In genomic region chr5:177430972-177431316, GRCh38 we compare ENCODE assay signal across 12 cellular contexts. TPM values are rescaled to one million over a fixed set of nuclear protein-coding genes. Genes with fewer than 3 reads are reported as not detected.
DNase-seq lines count a peak whose midpoint lies in the region; FAIRE-seq and TF ChIP-seq lines count a peak whose summit lies in the region.
"Had no signal": no experiment of that assay in that cellular context is flagged by ENCODE, and none has a peak within 500 bp of the region (broad histone marks: within the 10 kb centered on the region; RNA-seq: fewer than 3 reads in every experiment).

No MANE protein-coding gene starts in this region.

- H3K79me2 ChIP-seq in DOHH2 (ENCODE audit: control insufficient read depth, low read length), result peaks cover 53% of the 10 kb centered on the region

- 84 to 89% methylated on average over 3 to 7 of the region's 7 CpGs for WGBS in endodermal cell (ENCODE audit: insufficient coverage in 1 of 2, insufficient read length in 1 of 2), 2 experiments

- H3K9me3 ChIP-seq in DOHH2 (ENCODE audit: control insufficient read depth, insufficient read depth, low read length) (no peaks in the 10 kb centered on the region), A673 (ENCODE audit: low read depth, low read length, poor library complexity, severe bottlenecking) (no peaks in the 10 kb centered on the region), endodermal cell (ENCODE audit: control insufficient read depth, low read length) (no peaks in the 10 kb centered on the region)

- peaks cover 21 to 38% (median 34%) of the 10 kb centered on the region in 3 donors for H3K4me1 Mint-ChIP-seq in IgD-negative memory B cell
- peaks cover 61% of the 10 kb centered on the region for H3K4me1 Mint-ChIP-seq in activated T-helper 1 cell treated with anti-CD3 and anti-CD28 coated beads, Interleukin-12 subunit alpha, Interleukin-12 subunit beta, Interleukin-2, Interleukin-4 antibody, amounts not matched to agents 30 ng/mL and 10 ng/mL and 1 ng/mL, durations not matched to agents 14 hours and 24 hours and 36 hours (ENCODE audit: low read depth)
- H3K4me1 Mint-ChIP-seq in nephron progenitor cell, result peaks cover 37% of the 10 kb centered on the region
- H3K4me1 Mint-ChIP-seq in endodermal cell, result peaks cover 6% of the 10 kb centered on the region

- no peak for FAIRE-seq in frontal cortex (lab: Jason Lieb, UNC)

- peak overlapping the region; percentile 77 for H3K4me3 ChIP-seq in DOHH2 (ENCODE audit: low read length)
- no peak overlapping the region for H3K4me3 ChIP-seq in A673 (ENCODE audit: low read depth, low read length, poor library complexity, severe bottlenecking)
- H3K4me3 ChIP-seq in endodermal cell (ENCODE audit: low read length), result no peak overlapping the region
- H3K4me3 ChIP-seq: hepatocyte had no signal

- no TSS peak for BruUV-seq in A673 (replicated peaks; lab: Mats Ljungman, UMichigan)

- H3K9me3 Mint-ChIP-seq in IgD-negative memory B cell, result no peaks in the 10 kb centered on the region
- H3K9me3 Mint-ChIP-seq in activated T-helper 1 cell treated with anti-CD3 and anti-CD28 coated beads, Interleukin-12 subunit alpha, Interleukin-12 subunit beta, Interleukin-2, Interleukin-4 antibody, amounts not matched to agents 30 ng/mL and 10 ng/mL and 1 ng/mL, durations not matched to agents 14 hours and 24 hours and 36 hours, result no peaks in the 10 kb centered on the region
- H3K9me3 Mint-ChIP-seq in nephron progenitor cell, result no peaks in the 10 kb centered on the region
- H3K9me3 Mint-ChIP-seq in endodermal cell, result no peaks in the 10 kb centered on the region

- DNase-seq in activated T-helper 1 cell treated with anti-CD3 and anti-CD28 coated beads, Interleukin-12 subunit alpha, Interleukin-12 subunit beta, Interleukin-2, Interleukin-4 antibody, amounts not matched to agents 30 ng/mL and 10 ng/mL and 1 ng/mL, durations not matched to agents 14 hours and 24 hours and 36 hours (ENCODE audit: low spot score), result no peak
- DNase-seq in nephron progenitor cell (no peak), A673 (ENCODE audit: low spot score) (no peak), endodermal cell (no peak), frontal cortex (ENCODE audit: low spot score in 2 of 2) (no peak), inferior parietal cortex (ENCODE audit: extremely low spot score) (no peak)
- DNase-seq: mesendoderm, NCI-H2081, retina had no signal

- H3K36me3 ChIP-seq in DOHH2 (ENCODE audit: control insufficient read depth, low read length), result peaks cover 75% of the 10 kb centered on the region
- H3K36me3 ChIP-seq in A673 (ENCODE audit: insufficient read depth, low read length, poor library complexity, severe bottlenecking), result peaks cover 26% of the 10 kb centered on the region
- H3K36me3 ChIP-seq in endodermal cell (ENCODE audit: control insufficient read depth, insufficient read depth, low read length), result peaks cover 20% of the 10 kb centered on the region

- no peak overlapping the region for H3K9ac ChIP-seq in endodermal cell (ENCODE audit: extremely low read depth, low read length, poor library complexity, severe bottlenecking)

- TF ChIP-seq CTCF in DOHH2 (IDR thresholded peaks at IDR 0.05; ENCODE audit: low read depth, low read length, poor library complexity, severe bottlenecking) (no peak), nephron progenitor cell (IDR thresholded peaks at IDR 0.05) (no peak), A673 (conservative IDR thresholded peaks at IDR 0.05; ENCODE audit: low read depth, low read length) (no peak), endodermal cell (conservative IDR thresholded peaks at IDR 0.05) (no peak)

- no peaks in the 10 kb centered on the region for H3K27me3 Mint-ChIP-seq in IgD-negative memory B cell
- H3K27me3 Mint-ChIP-seq in activated T-helper 1 cell treated with anti-CD3 and anti-CD28 coated beads, Interleukin-12 subunit alpha, Interleukin-12 subunit beta, Interleukin-2, Interleukin-4 antibody, amounts not matched to agents 30 ng/mL and 10 ng/mL and 1 ng/mL, durations not matched to agents 14 hours and 24 hours and 36 hours (ENCODE audit: insufficient read depth), result no peaks in the 10 kb centered on the region
- H3K27me3 Mint-ChIP-seq in nephron progenitor cell (ENCODE audit: low read depth, poor library complexity), result no peaks in the 10 kb centered on the region
- H3K27me3 Mint-ChIP-seq in endodermal cell (ENCODE audit: insufficient read depth), result no peaks in the 10 kb centered on the region

- intact Hi-C loops in activated T-helper 1 cell treated with anti-CD3 and anti-CD28 coated beads, Interleukin-12 subunit alpha, Interleukin-12 subunit beta, Interleukin-2, Interleukin-4 antibody, amounts not matched to agents 30 ng/mL and 10 ng/mL and 1 ng/mL, durations not matched to agents 14 hours and 24 hours and 36 hours (cut with micrococcal nuclease), result no loop called here
- intact Hi-C loops in A673 (cut with micrococcal nuclease; ENCODE audit: unreplicated experiment), result no loop called here

- CTCF ChIA-PET in A673 (lab: Charles Lee), result no interaction called here

- peak overlapping the region; percentile 73 to 99 (median 92) for H3K4me3 Mint-ChIP-seq in IgD-negative memory B cell
- H3K4me3 Mint-ChIP-seq in activated T-helper 1 cell treated with anti-CD3 and anti-CD28 coated beads, Interleukin-12 subunit alpha, Interleukin-12 subunit beta, Interleukin-2, Interleukin-4 antibody, amounts not matched to agents 30 ng/mL and 10 ng/mL and 1 ng/mL, durations not matched to agents 14 hours and 24 hours and 36 hours, result peak overlapping the region; percentile 80
- H3K4me3 Mint-ChIP-seq in nephron progenitor cell, result no peak overlapping the region
- no peak overlapping the region for H3K4me3 Mint-ChIP-seq in endodermal cell

- peaks cover 55% of the 10 kb centered on the region for H3K4me1 ChIP-seq in DOHH2 (ENCODE audit: control insufficient read depth, low read length)
- H3K4me1 ChIP-seq in A673 (ENCODE audit: insufficient read depth, low read length, poor library complexity, severe bottlenecking), result peaks cover 9% of the 10 kb centered on the region
- H3K4me1 ChIP-seq in endodermal cell (ENCODE audit: control insufficient read depth, insufficient read depth, low read length), result no peaks in the 10 kb centered on the region

- H3K27ac Mint-ChIP-seq in IgD-negative memory B cell, result peak overlapping the region; percentile 94 to 98 (median 95)
- peak overlapping the region; percentile 91 for H3K27ac Mint-ChIP-seq in activated T-helper 1 cell treated with anti-CD3 and anti-CD28 coated beads, Interleukin-12 subunit alpha, Interleukin-12 subunit beta, Interleukin-2, Interleukin-4 antibody, amounts not matched to agents 30 ng/mL and 10 ng/mL and 1 ng/mL, durations not matched to agents 14 hours and 24 hours and 36 hours
- peak overlapping the region; percentile 30 for H3K27ac Mint-ChIP-seq in nephron progenitor cell
- H3K27ac Mint-ChIP-seq in endodermal cell, result no peak overlapping the region

- peak overlapping the region; percentile 90 for H3K4me2 ChIP-seq in DOHH2 (ENCODE audit: low read length)
- H3K4me2 ChIP-seq: hepatocyte had no signal

- POLR2A ChIA-PET in A673 (lab: Charles Lee; ENCODE audit: low non-redundant PET), result no interaction called here

- H3F3A ChIP-seq in DOHH2 (ENCODE audit: control insufficient read depth, insufficient read depth), result peaks cover 23% of the 10 kb centered on the region

- peaks cover 6% of the 10 kb centered on the region; the same call in 1 of the 2 replicates for H4K20me1 ChIP-seq in DOHH2 (ENCODE audit: control insufficient read depth, insufficient read depth, low read depth, low read length)

- no peaks in the 10 kb centered on the region for H3K9me2 ChIP-seq in DOHH2 (replicated peaks; ENCODE audit: control insufficient read depth, low read length)

- H3K27ac ChIP-seq in DOHH2 (ENCODE audit: low read depth, low read length) (peak overlapping the region; percentile 94), A673 (ENCODE audit: low read depth, low read length, poor library complexity, severe bottlenecking) (no peak overlapping the region), endodermal cell (ENCODE audit: low read depth, low read length) (no peak overlapping the region)
- H3K27ac ChIP-seq: hepatocyte had no signal

- H3K36me3 Mint-ChIP-seq in IgD-negative memory B cell (peaks cover 5% of the 10 kb centered on the region), nephron progenitor cell (ENCODE audit: low read depth) (peaks cover 4% of the 10 kb centered on the region), endodermal cell (ENCODE audit: low read depth) (peaks cover 23% of the 10 kb centered on the region)
- H3K36me3 Mint-ChIP-seq in activated T-helper 1 cell treated with anti-CD3 and anti-CD28 coated beads, Interleukin-12 subunit alpha, Interleukin-12 subunit beta, Interleukin-2, Interleukin-4 antibody, amounts not matched to agents 30 ng/mL and 10 ng/mL and 1 ng/mL, durations not matched to agents 14 hours and 24 hours and 36 hours (ENCODE audit: low read depth), result peaks cover 45% of the 10 kb centered on the region

- no peaks in the 10 kb centered on the region for H3K27me3 ChIP-seq in DOHH2 (ENCODE audit: control insufficient read depth, low read length)
- no peaks in the 10 kb centered on the region for H3K27me3 ChIP-seq in A673 (replicated peaks; ENCODE audit: insufficient read depth, low read depth, low read length, poor library complexity)
- no peaks in the 10 kb centered on the region for H3K27me3 ChIP-seq in endodermal cell (ENCODE audit: control insufficient read depth, insufficient read depth, low read length, poor library complexity, severe bottlenecking)
- H3K27me3 ChIP-seq: hepatocyte had no signal

RNA-seq across cellular contexts. Expression of gene GRK6, which starts 4.5 kb away (rescaled TPM):
- polyA plus RNA-seq in IgD-negative memory B cell, result 107 TPM
- 122 and 132 TPM in 2 replicates for total RNA-seq in activated T-helper 1 cell treated with anti-CD3 and anti-CD28 coated beads, Interleukin-12 subunit alpha, Interleukin-12 subunit beta, Interleukin-2, Interleukin-4 antibody, amounts not matched to agents 30 ng/mL and 10 ng/mL and 1 ng/mL, durations not matched to agents 14 hours and 24 hours and 36 hours
- total RNA-seq in A673 (2021) (32.1 and 38.1 TPM in 2 replicates), endodermal cell (10 to 100 TPM; 51.6 to 66.8 TPM), frontal cortex (25.7 TPM)
- 31.2 TPM for polyA plus RNA-seq in endodermal cell (2013, experiment 1 of 2)
- polyA plus RNA-seq in endodermal cell (2013, experiment 2 of 2), result 29.2 TPM

RNA-seq across cellular contexts. Expression of gene PRR7, which starts 15.7 kb away (rescaled TPM):
- polyA plus RNA-seq in IgD-negative memory B cell, result 23.1 TPM
- total RNA-seq in activated T-helper 1 cell treated with anti-CD3 and anti-CD28 coated beads, Interleukin-12 subunit alpha, Interleukin-12 subunit beta, Interleukin-2, Interleukin-4 antibody, amounts not matched to agents 30 ng/mL and 10 ng/mL and 1 ng/mL, durations not matched to agents 14 hours and 24 hours and 36 hours, result 10.3 and 11.2 TPM in 2 replicates
- 3.0 and 5.3 TPM in 2 replicates for total RNA-seq in A673 (2021)
- total RNA-seq in endodermal cell, result 1 to 10 TPM; 4.7 to 8.0 TPM
- 8.2 TPM for polyA plus RNA-seq in endodermal cell (2013, experiment 1 of 2)
- polyA plus RNA-seq in endodermal cell (2013, experiment 2 of 2), result 8.7 TPM
- total RNA-seq in frontal cortex, result 12.2 TPM

RNA-seq across cellular contexts. Expression of gene F12, which starts 21.6 kb away (rescaled TPM):
- polyA plus RNA-seq in IgD-negative memory B cell, result 0.78 TPM
- total RNA-seq in activated T-helper 1 cell treated with anti-CD3 and anti-CD28 coated beads, Interleukin-12 subunit alpha, Interleukin-12 subunit beta, Interleukin-2, Interleukin-4 antibody, amounts not matched to agents 30 ng/mL and 10 ng/mL and 1 ng/mL, durations not matched to agents 14 hours and 24 hours and 36 hours, result 1.3 and 2.2 TPM in 2 replicates
- total RNA-seq in A673 (2021) (0.81 TPM in 1 of 2 replicates, not detected in the other), endodermal cell (1 to 10 TPM in 1 of 2 donors, under 1 TPM in 1; 0.95 to 2.9 TPM), frontal cortex (2.4 TPM)
- polyA plus RNA-seq in endodermal cell (2013, experiment 1 of 2), result 0.75 TPM
- 0.46 TPM for polyA plus RNA-seq in endodermal cell (2013, experiment 2 of 2)

RNA-seq across cellular contexts. Expression of gene PFN3, which starts 30.5 kb away (rescaled TPM):
- polyA plus RNA-seq in IgD-negative memory B cell, result not detected
- not detected in 2 replicates for total RNA-seq in activated T-helper 1 cell treated with anti-CD3 and anti-CD28 coated beads, Interleukin-12 subunit alpha, Interleukin-12 subunit beta, Interleukin-2, Interleukin-4 antibody, amounts not matched to agents 30 ng/mL and 10 ng/mL and 1 ng/mL, durations not matched to agents 14 hours and 24 hours and 36 hours
- total RNA-seq in A673 (2021) (not detected in 2 replicates), endodermal cell (not detected), frontal cortex (0.82 TPM)
- not detected for polyA plus RNA-seq in endodermal cell (2013, experiment 1 of 2)
- not detected for polyA plus RNA-seq in endodermal cell (2013, experiment 2 of 2)
- total RNA-seq: hepatocyte had no signal
- polyA plus RNA-seq: hepatocyte had no signal

RNA-seq across cellular contexts. Expression of gene DBN1, which starts 42.5 kb away (rescaled TPM):
- 0.54 TPM for polyA plus RNA-seq in IgD-negative memory B cell
- total RNA-seq in activated T-helper 1 cell treated with anti-CD3 and anti-CD28 coated beads, Interleukin-12 subunit alpha, Interleukin-12 subunit beta, Interleukin-2, Interleukin-4 antibody, amounts not matched to agents 30 ng/mL and 10 ng/mL and 1 ng/mL, durations not matched to agents 14 hours and 24 hours and 36 hours, result 13.1 and 14.4 TPM in 2 replicates
- 271 and 286 TPM in 2 replicates for total RNA-seq in A673 (2021)
- 100 to 1,000 TPM; 322 to 383 TPM for total RNA-seq in endodermal cell
- 285 TPM for polyA plus RNA-seq in endodermal cell (2013, experiment 1 of 2)
- polyA plus RNA-seq in endodermal cell (2013, experiment 2 of 2), result 272 TPM
- total RNA-seq in frontal cortex, result 187 TPM

Comparison
In these comparisons a context has a peak if more than half of its experiments do, and no peak if none do; other contexts are left out.
1. H3K4me3 Mint-ChIP-seq: peak in IgD-negative memory B cell (4 of 4) and activated T-helper 1 cell treated with anti-CD3 and anti-CD28 coated beads, Interleukin-12 subunit alpha, Interleukin-12 subunit beta, Interleukin-2, Interleukin-4 antibody, amounts not matched to agents 30 ng/mL and 10 ng/mL and 1 ng/mL, durations not matched to agents 14 hours and 24 hours and 36 hours (single experiment); none in nephron progenitor cell (single experiment) and endodermal cell (single experiment).